Comparison of ENCODE assay signal across 16 cellular contexts in the genomic region with DNA sequence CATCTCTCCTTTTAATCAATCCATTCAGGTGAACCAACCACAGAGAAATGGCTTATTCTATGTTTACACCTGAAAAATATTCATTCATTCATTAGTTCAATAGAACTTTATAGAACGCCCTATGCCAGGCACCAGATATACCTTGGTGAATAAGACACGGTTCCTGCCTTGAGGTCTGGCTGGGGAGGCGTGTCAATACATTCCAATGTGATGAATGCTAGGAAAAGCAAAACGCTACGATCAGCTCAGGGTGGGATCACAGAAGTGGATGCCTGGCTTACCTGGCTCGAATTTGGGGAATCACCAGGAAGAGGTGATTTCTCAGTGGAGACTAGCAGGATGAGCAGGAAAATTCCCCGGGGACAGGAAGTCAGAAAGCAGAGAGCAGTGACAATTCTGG. TPM values are rescaled to one million over a fixed set of nuclear protein-coding genes. Genes with fewer than 3 reads are reported as not detected.
DNase-seq lines count a peak whose midpoint lies in the region; ATAC-seq, FAIRE-seq and TF ChIP-seq lines count a peak whose summit lies in the region.
"Had no signal": no experiment of that assay in that cellular context is flagged by ENCODE, and none has a peak within 500 bp of the region (broad histone marks: within the 10 kb centered on the region; RNA-seq: fewer than 3 reads in every experiment).

No MANE protein-coding gene starts in this region.

- H3K4ac ChIP-seq in H1 (replicated peaks; ENCODE audit: insufficient read length, low read depth, low read length) (no peak overlapping the region), trophoblast cell (ENCODE audit: low read depth, low read length) (no peak overlapping the region)

- ATAC-seq in HG02852 (IDR thresholded peaks at IDR 0.05; ENCODE audit: unreplicated experiment): no peak

- H3K4me3 ChIP-seq in GM23248: no peak overlapping the region
- H3K4me3 ChIP-seq in OCI-LY3 (ENCODE audit: low read length): no peak overlapping the region
- no peak overlapping the region for H3K4me3 ChIP-seq in H1 (ENCODE audit: extremely low read depth in 1 of 4, insufficient read depth in 2 of 4, low read depth in 3 of 4, low read length in 4 of 4)
- no peak overlapping the region for H3K4me3 ChIP-seq in trophoblast cell (ENCODE audit: low read depth, low read length)
- no peak overlapping the region for H3K4me3 ChIP-seq in ascending aorta
- H3K4me3 ChIP-seq: GM12878 had no signal

- WGBS in GM23248 (ENCODE audit: low coverage in 1 of 2, low lambda C conversion rate in 2 of 2, missing lambda C conversion rate in 2 of 2), 2 experiments: 20 to 23% methylated on average over 7 of the region's 7 CpGs
- 77% methylated on average over 7 of the region's 7 CpGs; no CpG with 5 or more reads in 1 of the 2 experiments for WGBS in H1 (ENCODE audit: extremely low coverage in 1 of 2, insufficient coverage in 1 of 2, insufficient read length in 1 of 2, insufficient replicate concordance in 2 of 2, low coverage in 1 of 2, low lambda C conversion rate in 2 of 2, missing lambda C conversion rate in 1 of 2), 2 experiments
- no CpG with 5 or more reads among the region's 7 CpGs for WGBS in trophoblast cell (ENCODE audit: extremely low coverage, insufficient coverage, insufficient read length)

- CTCF ChIA-PET in H1 (lab: Charles Lee; ENCODE audit: partially characterized antibody): interaction anchor here (0.7 to 14.1 kb wide), 20 partner anchors 9 to 139 kb away, joined by 3 to 125 read pairs (median 6); a partner anchor contains a TSS

- H3K23ac ChIP-seq in H1 (ENCODE audit: insufficient read length): no peak overlapping the region
- no peak overlapping the region for H3K23ac ChIP-seq in trophoblast cell (ENCODE audit: low read length)

- no peak overlapping the region for H4K12ac ChIP-seq in trophoblast cell (ENCODE audit: low read depth, low read length)

- TF ChIP-seq EP300 in H1 (IDR thresholded peaks at IDR 0.05; ENCODE audit: borderline replicate concordance in 1 of 2, low read depth in 2 of 2, low read length in 2 of 2): no peak

- H3K18ac ChIP-seq in H1 (ENCODE audit: extremely low read depth, low read length): no peak overlapping the region
- no peak overlapping the region for H3K18ac ChIP-seq in trophoblast cell (ENCODE audit: low read length)

- no peaks in the 10 kb centered on the region for H3K4me1 ChIP-seq in GM23248 (ENCODE audit: insufficient read depth)
- no peaks in the 10 kb centered on the region for H3K4me1 ChIP-seq in OCI-LY3 (ENCODE audit: low read length)
- H3K4me1 ChIP-seq in H1 (replicated peaks in 1 of 4; ENCODE audit: control insufficient read depth in 3 of 4, insufficient read depth in 4 of 4, low read length in 3 of 4): peaks cover 0 to 5% (median 0%) of the 10 kb centered on the region in 4 experiments; a peak in 2 of 7 replicates
- H3K4me1 ChIP-seq in trophoblast cell (ENCODE audit: control insufficient read depth in 1 of 2, insufficient read depth in 2 of 2, low read length in 2 of 2): peaks cover 5 to 11% of the 10 kb centered on the region in 2 experiments
- H3K4me1 ChIP-seq in ascending aorta: no peaks in the 10 kb centered on the region

- H3K23me2 ChIP-seq in H1 (ENCODE audit: low read depth, low read length): no peaks in the 10 kb centered on the region; the same call in 1 of the 2 replicates

- H2BK120ac ChIP-seq in H1 (replicated peaks; ENCODE audit: low read depth, low read length) (no peak overlapping the region), trophoblast cell (ENCODE audit: insufficient read depth, low read length, poor library complexity) (no peak overlapping the region)

- H3K79me2 ChIP-seq in GM23248 (ENCODE audit: insufficient read depth) (no peaks in the 10 kb centered on the region), OCI-LY3 (ENCODE audit: low read length) (no peaks in the 10 kb centered on the region), H1 (ENCODE audit: control insufficient read depth in 1 of 2, insufficient read depth in 2 of 2, low read length in 2 of 2) (no peaks in the 10 kb centered on the region), trophoblast cell (ENCODE audit: control insufficient read depth, insufficient read depth, low read length, poor library complexity) (no peaks in the 10 kb centered on the region)

- H3K4me2 ChIP-seq in GM23248 (ENCODE audit: unreplicated experiment) (no peak overlapping the region), OCI-LY3 (ENCODE audit: low read length) (peak overlapping the region; percentile 24; the same call in 1 of the 2 replicates), H1 (ENCODE audit: insufficient read depth in 1 of 2, low read depth in 2 of 2, low read length in 2 of 2) (no peak overlapping the region), trophoblast cell (ENCODE audit: low read length) (peak overlapping the region; percentile 43)

- H3F3A ChIP-seq in GM23248 (ENCODE audit: insufficient read depth): no peaks in the 10 kb centered on the region

- H3K9me3 ChIP-seq in GM23248 (ENCODE audit: low read depth) (no peaks in the 10 kb centered on the region), OCI-LY3 (ENCODE audit: insufficient read depth, low read length) (no peaks in the 10 kb centered on the region), H1 (ENCODE audit: insufficient read depth in 2 of 2, low read depth in 1 of 2, low read length in 1 of 2) (no peaks in the 10 kb centered on the region), trophoblast cell (ENCODE audit: insufficient read depth, low read depth, low read length) (no peaks in the 10 kb centered on the region), ascending aorta (no peaks in the 10 kb centered on the region)
- H3K9me3 ChIP-seq: BE2C, esophagus muscularis mucosa had no signal

- H3K14ac ChIP-seq in H1 (ENCODE audit: insufficient read length) (no peak overlapping the region), trophoblast cell (ENCODE audit: low read length) (no peak overlapping the region)

- H2AK5ac ChIP-seq in H1 (ENCODE audit: low read depth, low read length) (no peak overlapping the region), trophoblast cell (ENCODE audit: low read length) (no peak overlapping the region)

- H3K9me2 ChIP-seq in GM23248 (ENCODE audit: insufficient read depth): no peaks in the 10 kb centered on the region

- H2BK12ac ChIP-seq in H1 (ENCODE audit: low read depth, low read length) (no peak overlapping the region), trophoblast cell (ENCODE audit: low read length) (no peak overlapping the region)

- no peak overlapping the region for H2BK15ac ChIP-seq in H1 (ENCODE audit: low read length)

- H3K79me1 ChIP-seq in H1 (ENCODE audit: low read depth, low read length) (no peaks in the 10 kb centered on the region), trophoblast cell (ENCODE audit: low read length) (peaks cover 3% of the 10 kb centered on the region)

- FAIRE-seq in H1 (lab: Jason Lieb, UNC): no peak
- FAIRE-seq: GM12878 had no signal

- H2BK20ac ChIP-seq in H1 (ENCODE audit: low read length): no peak overlapping the region

- intact Hi-C loops in ascending aorta (cut with DNase I): loop anchor here (2.0 kb wide), 1 partner anchor 23 kb away; no protein-coding TSS in a partner anchor

- TF ChIP-seq RAD21 in H1 (IDR thresholded peaks at IDR 0.05 in 1 of 2, conservative IDR thresholded peaks at IDR 0.05 in 1 of 2; ENCODE audit: low read depth in 2 of 2, low read length in 2 of 2): no peak

- no peak overlapping the region for H4K91ac ChIP-seq in H1 (replicated peaks; ENCODE audit: insufficient read length, low read length)
- no peak overlapping the region for H4K91ac ChIP-seq in trophoblast cell (ENCODE audit: low read depth, low read length)

- H4K8ac ChIP-seq in H1 (ENCODE audit: extremely low read depth, insufficient read depth, low read length) (no peak overlapping the region), trophoblast cell (ENCODE audit: low read depth, low read length) (no peak overlapping the region)

- H3K27me3 ChIP-seq in GM23248 (replicated peaks; ENCODE audit: insufficient read depth): peaks cover 6% of the 10 kb centered on the region
- H3K27me3 ChIP-seq in OCI-LY3 (ENCODE audit: low read depth, low read length): 0 out of 2 replicates have a peak, but pooled peaks cover 2% of the 10 kb centered on the region
- H3K27me3 ChIP-seq in H1 (replicated peaks in 1 of 4; ENCODE audit: control insufficient read depth in 3 of 4, extremely low read depth in 1 of 4, insufficient read depth in 3 of 4, low read length in 3 of 4): no peaks in the 10 kb centered on the region; a peak in 1 of 7 replicates
- H3K27me3 ChIP-seq in trophoblast cell (ENCODE audit: insufficient read depth, low read length): no peaks in the 10 kb centered on the region
- no peaks in the 10 kb centered on the region for H3K27me3 ChIP-seq in ascending aorta
- H3K27me3 ChIP-seq: BE2C, esophagus muscularis mucosa had no signal

- H4K5ac ChIP-seq in H1 (ENCODE audit: insufficient read length, low read depth, low read length): no peak overlapping the region

- no peak for TF ChIP-seq POLR2A in H1 (IDR thresholded peaks at IDR 0.05; ENCODE audit: control extremely low read depth in 1 of 2, low read depth in 2 of 2, low read length in 2 of 2)

- in situ Hi-C loops in GM23248 (cut with MboI): no loop called here

- TF ChIP-seq CTCF in OCI-LY3 (IDR thresholded peaks at IDR 0.05; ENCODE audit: low read depth, low read length): no peak
- TF ChIP-seq CTCF in H1 (IDR thresholded peaks at IDR 0.05; ENCODE audit: control extremely low read depth in 1 of 3, insufficient read depth in 1 of 3, low read depth in 1 of 3, low read length in 3 of 3): no peak
- TF ChIP-seq CTCF in ascending aorta (IDR thresholded peaks at IDR 0.05): no peak
- no peak for TF ChIP-seq CTCF in GM10266 (IDR thresholded peaks at IDR 0.05; ENCODE audit: control insufficient read depth, insufficient read depth, low read depth, missing control alignments)

- DNase-seq in GM23248 (peak; percentile 50), H1 (ENCODE audit: low read depth in 1 of 2, low spot score in 2 of 2) (peak in 1 of 2 experiments; percentile 15), trophoblast cell (peak in 1 of 2 donors; percentile 26), RPMI8226 (no peak), ascending aorta (ENCODE audit: low spot score in 2 of 2) (no peak), GM10266 (ENCODE audit: extremely low spot score) (no peak)
- DNase-seq: DMS79 treated with DMSO at 0.1 percent for 48 hours, hippocampal formation, MV-4-11 had no signal

- no peaks in the 10 kb centered on the region for H3K36me3 ChIP-seq in GM23248 (ENCODE audit: low read depth)
- H3K36me3 ChIP-seq in OCI-LY3 (replicated peaks; ENCODE audit: low read depth, low read length): no peaks in the 10 kb centered on the region
- no peaks in the 10 kb centered on the region for H3K36me3 ChIP-seq in H1 (ENCODE audit: control insufficient read depth in 2 of 4, insufficient read depth in 4 of 4, low read length in 3 of 4)
- H3K36me3 ChIP-seq in trophoblast cell (ENCODE audit: control insufficient read depth in 1 of 2, insufficient read depth in 2 of 2, low read length in 2 of 2): no peaks in the 10 kb centered on the region
- no peaks in the 10 kb centered on the region for H3K36me3 ChIP-seq in ascending aorta
- H3K36me3 ChIP-seq: BE2C, esophagus muscularis mucosa had no signal

- H2BK5ac ChIP-seq in H1 (ENCODE audit: low read depth, low read length): no peak overlapping the region
- no peak overlapping the region for H2BK5ac ChIP-seq in trophoblast cell (ENCODE audit: low read depth, low read length, poor library complexity)

- POLR2A ChIA-PET in H1 (lab: Charles Lee; ENCODE audit: partially characterized antibody): no interaction called here

- no peak overlapping the region for H3K56ac ChIP-seq in H1 (replicated peaks; ENCODE audit: insufficient read length, low read depth, low read length)

- H4K20me1 ChIP-seq in GM23248 (ENCODE audit: insufficient read depth): no peaks in the 10 kb centered on the region
- no peaks in the 10 kb centered on the region for H4K20me1 ChIP-seq in OCI-LY3 (ENCODE audit: insufficient read depth, low read length)
- H4K20me1 ChIP-seq in H1 (replicated peaks in 1 of 2; ENCODE audit: control insufficient read depth in 1 of 2, insufficient read depth in 2 of 2, low read length in 2 of 2): no peaks in the 10 kb centered on the region

- H3K27ac ChIP-seq in GM23248: no peak overlapping the region
- no peak overlapping the region for H3K27ac ChIP-seq in OCI-LY3 (ENCODE audit: low read length)
- no peak overlapping the region for H3K27ac ChIP-seq in H1 (ENCODE audit: low read depth, low read length)
- no peak overlapping the region for H3K27ac ChIP-seq in trophoblast cell (ENCODE audit: low read depth, low read length)
- H3K27ac ChIP-seq in ascending aorta: no peak overlapping the region
- H3K27ac ChIP-seq: esophagus muscularis mucosa had no signal

- H3K9ac ChIP-seq in GM23248 (no peak overlapping the region), OCI-LY3 (ENCODE audit: low read length) (no peak overlapping the region), H1 (replicated peaks in 1 of 4; ENCODE audit: extremely low read depth in 1 of 4, low read depth in 3 of 4, low read length in 3 of 4) (no peak overlapping the region), trophoblast cell (ENCODE audit: low read length) (no peak overlapping the region)

- no peak overlapping the region for H2AFZ ChIP-seq in GM23248
- no peak overlapping the region for H2AFZ ChIP-seq in OCI-LY3 (ENCODE audit: low read depth, low read length)
- H2AFZ ChIP-seq in H1 (ENCODE audit: low read length): peak overlapping the region; percentile 65; the same call in 1 of the 2 replicates
- no peak overlapping the region for H2AFZ ChIP-seq in trophoblast cell (ENCODE audit: insufficient read depth, low read length, poor library complexity)

RNA-seq across cellular contexts. Expression of a gene that starts 17.5 kb away (rescaled TPM):
- not detected in 2 replicates for total RNA-seq in GM23248 (2014; rRNA removed; shearing (Covaris generic))
- not detected in 2 replicates for polyA plus RNA-seq in GM23248 (2016; fragmentation: Nextera tagmentation; extraction: Ambion mirVana)
- total RNA-seq in H1 (2021; fragmentation: NEBNext Ultra II Directional; extraction: Animal tissue kit (Norgen Biotek cat#: 25700)): 0.07 TPM in 1 of 2 replicates, not detected in the other
- polyA plus RNA-seq in H1 (2011; rRNA removed): 0.30 and 0.33 TPM in 2 replicates
- polyA plus RNA-seq in H1 (2011; cell fraction: cytosol; rRNA removed): 0.30 TPM
- polyA plus RNA-seq in H1 (2011; cell fraction: nucleus; rRNA removed): 0.29 TPM
- polyA plus RNA-seq in H1 (2012, experiment 1 of 2): 0.10 to 0.39 TPM (median 0.29 TPM) in 4 replicates
- polyA plus RNA-seq in H1 (2012, experiment 2 of 2): 0.22 TPM
- 0.10 TPM for polyA plus RNA-seq in H1 (2013, experiment 1 of 2)
- polyA plus RNA-seq in H1 (2013, experiment 2 of 2): 0.06 TPM
- 0.19 and 0.39 TPM in 2 replicates for polyA minus RNA-seq in H1 (2011; rRNA and poly(A)+ RNA removed)
- 0.29 TPM for polyA minus RNA-seq in H1 (2011; cell fraction: cytosol; rRNA and poly(A)+ RNA removed)
- not detected for polyA minus RNA-seq in H1 (2011; cell fraction: nucleus; rRNA and poly(A)+ RNA removed)
- not detected in 2 replicates for polyA plus RNA-seq in trophoblast cell (2013)
- total RNA-seq in ascending aorta: not detected
- total RNA-seq: T-cell had no signal
- polyA plus RNA-seq: GM12878 had no signal

RNA-seq across cellular contexts. Expression of a gene that starts 48.3 kb away (rescaled TPM):
- total RNA-seq in GM23248 (2014; rRNA removed; shearing (Covaris generic)): 6.7 and 8.4 TPM in 2 replicates
- polyA plus RNA-seq in GM23248 (2016; fragmentation: Nextera tagmentation; extraction: Ambion mirVana) (93.8 and 96.4 TPM in 2 replicates), H1 (2011; rRNA removed) (9.7 and 14.4 TPM in 2 replicates)
- 20.8 and 26.7 TPM in 2 replicates for total RNA-seq in H1 (2021; fragmentation: NEBNext Ultra II Directional; extraction: Animal tissue kit (Norgen Biotek cat#: 25700))
- 12.0 TPM for polyA plus RNA-seq in H1 (2011; cell fraction: cytosol; rRNA removed)
- 17.7 TPM for polyA plus RNA-seq in H1 (2011; cell fraction: nucleus; rRNA removed)
- 24.8 to 32.2 TPM (median 27.7 TPM) in 4 replicates for polyA plus RNA-seq in H1 (2012, experiment 1 of 2)
- 5.9 TPM for polyA plus RNA-seq in H1 (2012, experiment 2 of 2)
- polyA plus RNA-seq in H1 (2013, experiment 1 of 2): 21.6 TPM
- polyA plus RNA-seq in H1 (2013, experiment 2 of 2): 22.3 TPM
- polyA minus RNA-seq in H1 (2011; rRNA and poly(A)+ RNA removed): 22.6 and 27.7 TPM in 2 replicates
- polyA minus RNA-seq in H1 (2011; cell fraction: cytosol; rRNA and poly(A)+ RNA removed): 22.5 TPM
- 52.2 TPM for polyA minus RNA-seq in H1 (2011; cell fraction: nucleus; rRNA and poly(A)+ RNA removed)
- 25.0 and 26.0 TPM in 2 replicates for polyA plus RNA-seq in trophoblast cell (2013)
- total RNA-seq in ascending aorta: 41.7 TPM

RNA-seq across cellular contexts. Expression of a gene that starts 50.5 kb away (rescaled TPM):
- total RNA-seq in GM23248 (2014; rRNA removed; shearing (Covaris generic)): not detected in 2 replicates
- polyA plus RNA-seq in GM23248 (2016; fragmentation: Nextera tagmentation; extraction: Ambion mirVana) (not detected in 2 replicates), H1 (2011; rRNA removed) (not detected in 2 replicates)
- not detected in 2 replicates for total RNA-seq in H1 (2021; fragmentation: NEBNext Ultra II Directional; extraction: Animal tissue kit (Norgen Biotek cat#: 25700))
- not detected for polyA plus RNA-seq in H1 (2011; cell fraction: cytosol; rRNA removed)
- not detected for polyA plus RNA-seq in H1 (2011; cell fraction: nucleus; rRNA removed)
- polyA plus RNA-seq in H1 (2012, experiment 1 of 2): not detected in 4 replicates
- polyA plus RNA-seq in H1 (2012, experiment 2 of 2): not detected
- polyA plus RNA-seq in H1 (2013, experiment 1 of 2): not detected
- polyA plus RNA-seq in H1 (2013, experiment 2 of 2): not detected
- not detected in 2 replicates for polyA minus RNA-seq in H1 (2011; rRNA and poly(A)+ RNA removed)
- polyA minus RNA-seq in H1 (2011; cell fraction: cytosol; rRNA and poly(A)+ RNA removed): not detected
- polyA minus RNA-seq in H1 (2011; cell fraction: nucleus; rRNA and poly(A)+ RNA removed): not detected
- not detected in 2 replicates for polyA plus RNA-seq in trophoblast cell (2013)
- not detected for total RNA-seq in ascending aorta
- total RNA-seq: GM12878, liver, T-cell had no signal
- polyA plus RNA-seq: GM12878, liver had no signal

Comparison
In these comparisons a context has a peak if more than half of its experiments do, and no peak if none do; other contexts are left out.
1. H3K4me2 ChIP-seq: peak in OCI-LY3 (single experiment) and trophoblast cell (single experiment); none in GM23248 (single experiment) and H1 (0 of 2).